Comparison of ENCODE assay signal across 9 cellular contexts in genomic region chr15:90037961-90038633, GRCh38. TPM values are rescaled to one million over a fixed set of nuclear protein-coding genes. Genes with fewer than 3 reads are reported as not detected.
DNase-seq lines count a peak whose midpoint lies in the region; ATAC-seq, FAIRE-seq and TF ChIP-seq lines count a peak whose summit lies in the region.
"Had no signal": no experiment of that assay in that cellular context is flagged by ENCODE, and none has a peak within 500 bp of the region (broad histone marks: within the 10 kb centered on the region; RNA-seq: fewer than 3 reads in every experiment).

No MANE protein-coding gene starts in this region.

- H3K36me3 ChIP-seq in endodermal cell (ENCODE audit: control insufficient read depth, insufficient read depth, low read length) (peaks cover 6% of the 10 kb centered on the region), tibial nerve (no peaks in the 10 kb centered on the region)
- H3K36me3 ChIP-seq: heart left ventricle had no signal

- H3K4me3 ChIP-seq in GM12865 (ENCODE audit: low read depth, low read length) (no peak overlapping the region), endodermal cell (ENCODE audit: low read length) (no peak overlapping the region), tibial nerve (no peak overlapping the region)
- H3K4me3 ChIP-seq: heart left ventricle had no signal

- no peaks in the 10 kb centered on the region for H3K27me3 Mint-ChIP-seq in endodermal cell (ENCODE audit: insufficient read depth)

- no peaks in the 10 kb centered on the region for H3K9me3 Mint-ChIP-seq in endodermal cell

- H3K4me1 ChIP-seq in endodermal cell (ENCODE audit: control insufficient read depth, insufficient read depth, low read length): peaks cover 17% of the 10 kb centered on the region
- H3K4me1 ChIP-seq in tibial nerve: peaks cover 0 to 67% (median 41%) of the 10 kb centered on the region in 4 donors

- H3K36me3 Mint-ChIP-seq in endodermal cell (ENCODE audit: low read depth): peaks cover 4% of the 10 kb centered on the region

- WGBS in endodermal cell (ENCODE audit: insufficient coverage in 1 of 2, insufficient read length in 1 of 2), 2 experiments: 85 to 90% methylated on average over 8 to 14 of the region's 14 CpGs
- WGBS in tibial nerve, 2 donors: 70 to 73% methylated on average over 14 of the region's 14 CpGs

- H3K27me3 ChIP-seq in endodermal cell (ENCODE audit: control insufficient read depth, insufficient read depth, low read length, poor library complexity, severe bottlenecking) (no peaks in the 10 kb centered on the region), tibial nerve (no peaks in the 10 kb centered on the region)
- H3K27me3 ChIP-seq: heart left ventricle had no signal

- DNase-seq in GM12865 (ENCODE audit: low read depth): peak; percentile 89
- DNase-seq in RCC 7860 (ENCODE audit: low spot score): peak; percentile 9
- peak; percentile 41 for DNase-seq in endodermal cell
- DNase-seq in stimulated activated CD4-positive, alpha-beta T cell treated with anti-CD3 and anti-CD28 coated beads, Interleukin-4, amount 100 ng/mL, for 1 hour: peak; percentile 30
- DNase-seq in tibial nerve (ENCODE audit: low spot score in 2 of 2): no peak
- DNase-seq in NCI-H510A treated with DMSO at 0.1 percent for 48 hours (lab: John Stamatoyannopoulos, UW): no peak

- no peak overlapping the region for H3K9ac ChIP-seq in endodermal cell (ENCODE audit: extremely low read depth, low read length, poor library complexity, severe bottlenecking)

- ATAC-seq in GM21825 (IDR thresholded peaks at IDR 0.05; ENCODE audit: unreplicated experiment) (peak; percentile 62), esophagus mucosa (no peak)
- ATAC-seq: heart left ventricle had no signal

- no peak for TF ChIP-seq EP300 in tibial nerve (IDR thresholded peaks at IDR 0.05)

- no peak for TF ChIP-seq POLR2A in tibial nerve (IDR thresholded peaks at IDR 0.05)

- FAIRE-seq in RCC 7860 (lab: Jason Lieb, UNC): no peak

- H3K27ac Mint-ChIP-seq in endodermal cell: peak overlapping the region; percentile 57

- H3K27ac ChIP-seq in endodermal cell (ENCODE audit: low read depth, low read length): peak overlapping the region; percentile 34
- no peak overlapping the region for H3K27ac ChIP-seq in tibial nerve

- peaks cover 66% of the 10 kb centered on the region for H3K4me1 Mint-ChIP-seq in endodermal cell

- TF ChIP-seq CTCF in GM12865 (IDR thresholded peaks at IDR 0.05; ENCODE audit: insufficient read depth, low read depth, low read length, missing control alignments) (no peak), endodermal cell (conservative IDR thresholded peaks at IDR 0.05) (no peak), tibial nerve (IDR thresholded peaks at IDR 0.05) (no peak)

- no peaks in the 10 kb centered on the region for H3K9me3 ChIP-seq in endodermal cell (ENCODE audit: control insufficient read depth, low read length)
- H3K9me3 ChIP-seq in tibial nerve: no peaks in the 10 kb centered on the region
- H3K9me3 ChIP-seq: heart left ventricle had no signal

- H3K4me3 Mint-ChIP-seq in endodermal cell: no peak overlapping the region

RNA-seq across cellular contexts. Expression of gene ZNF710, which starts 37.0 kb away (rescaled TPM):
- total RNA-seq in endodermal cell (10 to 100 TPM; 31.8 to 39.1 TPM), tibial nerve (10 to 100 TPM in 3 of 4 donors, 1 to 10 TPM in 1; 9.0 to 15.6 (median 11.2) TPM), esophagus mucosa (27.9 TPM)
- polyA plus RNA-seq in endodermal cell (2013, experiment 1 of 2): 37.1 TPM
- 33.8 TPM for polyA plus RNA-seq in endodermal cell (2013, experiment 2 of 2)

Comparison
In these comparisons a context has a peak if more than half of its experiments do, and no peak if none do; other contexts are left out.
1. DNase-seq: peak in GM12865 (single experiment), RCC 7860 (single experiment), endodermal cell (single experiment) and stimulated activated CD4-positive, alpha-beta T cell treated with anti-CD3 and anti-CD28 coated beads, Interleukin-4, amount 100 ng/mL, for 1 hour (single experiment); none in tibial nerve (0 of 2) and NCI-H510A treated with DMSO at 0.1 percent for 48 hours (single experiment).